In genomic region chr2:162265666-162266467, GRCh38 we compare ENCODE assay signal across 16 cellular contexts. TPM values are rescaled to one million over a fixed set of nuclear protein-coding genes. Genes with fewer than 3 reads are reported as not detected.
DNase-seq lines count a peak whose midpoint lies in the region; ATAC-seq, FAIRE-seq and TF ChIP-seq lines count a peak whose summit lies in the region.
"Had no signal": no experiment of that assay in that cellular context is flagged by ENCODE, and none has a peak within 500 bp of the region (broad histone marks: within the 10 kb centered on the region; RNA-seq: fewer than 3 reads in every experiment).

No MANE protein-coding gene starts in this region.

- peak overlapping the region; percentile 8 for H3K27ac Mint-ChIP-seq in activated CD8-positive, alpha-beta memory T cell treated with anti-CD3 and anti-CD28 coated beads, Interleukin-2, amount 10 ng/mL, durations not matched to agents 7 days and 5 days
- H3K27ac Mint-ChIP-seq in astrocyte (ENCODE audit: unreplicated experiment) (peak overlapping the region; percentile 55), mesothelial cell of epicardium (no peak overlapping the region)

- H3K4me3 Mint-ChIP-seq in activated CD8-positive, alpha-beta memory T cell treated with anti-CD3 and anti-CD28 coated beads, Interleukin-2, amount 10 ng/mL, durations not matched to agents 7 days and 5 days: no peak overlapping the region
- H3K4me3 Mint-ChIP-seq in astrocyte (ENCODE audit: unreplicated experiment): peak overlapping the region; percentile 22
- no peak overlapping the region for H3K4me3 Mint-ChIP-seq in mesothelial cell of epicardium
- H3K4me3 Mint-ChIP-seq: CD8-positive, alpha-beta memory T cell had no signal

- no peaks in the 10 kb centered on the region for H3K27me3 ChIP-seq in astrocyte (ENCODE audit: insufficient read depth, low read length)
- H3K27me3 ChIP-seq in mesenchymal stem cell (ENCODE audit: control insufficient read depth in 1 of 2, insufficient read depth in 1 of 2, low read length in 2 of 2): no peaks in the 10 kb centered on the region
- H3K27me3 ChIP-seq: BLaER1 had no signal

- H3K79me1 ChIP-seq in mesenchymal stem cell (replicated peaks; ENCODE audit: low read length, poor library complexity, severe bottlenecking): no peaks in the 10 kb centered on the region

- H3K23ac ChIP-seq in mesenchymal stem cell (ENCODE audit: low read length in 2 of 2): no peak overlapping the region

- H3K27ac ChIP-seq in astrocyte (ENCODE audit: low read depth, low read length): no peak overlapping the region
- H3K27ac ChIP-seq in mesenchymal stem cell (ENCODE audit: low read length, poor library complexity, severe bottlenecking): no peak overlapping the region
- H3K27ac ChIP-seq: BLaER1, PC-9 had no signal

- 87% methylated on average over 5 of the region's 7 CpGs for WGBS in mesenchymal stem cell

- H3K36me3 ChIP-seq in astrocyte (ENCODE audit: insufficient read depth, low read length) (no peaks in the 10 kb centered on the region), mesenchymal stem cell (ENCODE audit: control insufficient read depth in 1 of 2, insufficient read depth in 2 of 2, low read depth in 1 of 2, low read length in 2 of 2) (peaks cover 0 to 3% of the 10 kb centered on the region in 2 experiments)

- no peak overlapping the region for H2AK5ac ChIP-seq in mesenchymal stem cell (ENCODE audit: low read length, severe bottlenecking)

- H3K4me3 ChIP-seq in astrocyte (ENCODE audit: insufficient read depth, low read depth, low read length) (no peak overlapping the region), mesenchymal stem cell (ENCODE audit: insufficient read depth in 1 of 2, low read depth in 1 of 2, low read length in 2 of 2) (no peak overlapping the region)
- H3K4me3 ChIP-seq: BLaER1, PC-9 had no signal

- H3K14ac ChIP-seq in mesenchymal stem cell (ENCODE audit: low read length in 2 of 2): peak overlapping the region in 1 of 2 experiments; percentile 74

- H3K4me2 ChIP-seq in astrocyte (ENCODE audit: low read length): no peak overlapping the region
- H3K4me2 ChIP-seq in mesenchymal stem cell (ENCODE audit: low read length, poor library complexity, severe bottlenecking): no peak overlapping the region
- H3K4me2 ChIP-seq: BLaER1, PC-9 had no signal

- H3K4me1 ChIP-seq in astrocyte (ENCODE audit: insufficient read depth, low read length): peaks cover 12% of the 10 kb centered on the region
- peaks cover 4% of the 10 kb centered on the region for H3K4me1 ChIP-seq in mesenchymal stem cell (ENCODE audit: control insufficient read depth, insufficient read depth, low read depth, low read length)

- no peaks in the 10 kb centered on the region for H3K9me3 Mint-ChIP-seq in activated CD8-positive, alpha-beta memory T cell treated with anti-CD3 and anti-CD28 coated beads, Interleukin-2, amount 10 ng/mL, durations not matched to agents 7 days and 5 days (ENCODE audit: low read depth)
- H3K9me3 Mint-ChIP-seq in astrocyte (ENCODE audit: unreplicated experiment) (no peaks in the 10 kb centered on the region), mesothelial cell of epicardium (peaks cover 5% of the 10 kb centered on the region)
- H3K9me3 Mint-ChIP-seq: CD8-positive, alpha-beta memory T cell had no signal

- H3K27me3 Mint-ChIP-seq in activated CD8-positive, alpha-beta memory T cell treated with anti-CD3 and anti-CD28 coated beads, Interleukin-2, amount 10 ng/mL, durations not matched to agents 7 days and 5 days: no peaks in the 10 kb centered on the region
- H3K27me3 Mint-ChIP-seq in astrocyte (ENCODE audit: low read depth, unreplicated experiment) (no peaks in the 10 kb centered on the region), mesothelial cell of epicardium (ENCODE audit: low read depth) (no peaks in the 10 kb centered on the region)
- H3K27me3 Mint-ChIP-seq: CD8-positive, alpha-beta memory T cell had no signal

- H3K9ac ChIP-seq in astrocyte (ENCODE audit: low read length) (no peak overlapping the region), mesenchymal stem cell (ENCODE audit: low read length) (peak overlapping the region; percentile 21)
- H3K9ac ChIP-seq: BLaER1 had no signal

- no peaks in the 10 kb centered on the region for H3K9me3 ChIP-seq in astrocyte (ENCODE audit: insufficient read depth, low read depth, low read length)
- no peaks in the 10 kb centered on the region for H3K9me3 ChIP-seq in mesenchymal stem cell (ENCODE audit: control insufficient read depth, low read length)
- H3K9me3 ChIP-seq: BLaER1 had no signal

- peaks cover 58% of the 10 kb centered on the region for H3K36me3 Mint-ChIP-seq in activated CD8-positive, alpha-beta memory T cell treated with anti-CD3 and anti-CD28 coated beads, Interleukin-2, amount 10 ng/mL, durations not matched to agents 7 days and 5 days
- H3K36me3 Mint-ChIP-seq in astrocyte (ENCODE audit: low read depth, unreplicated experiment) (peaks cover 27% of the 10 kb centered on the region), mesothelial cell of epicardium (peaks cover 4% of the 10 kb centered on the region)

- ATAC-seq in activated CD8-positive, alpha-beta memory T cell treated with anti-CD3 and anti-CD28 coated beads, Interleukin-2, amount 10 ng/mL, durations not matched to agents 7 days and 5 days: no peak
- no peak for ATAC-seq in GM19455 (IDR thresholded peaks at IDR 0.05; ENCODE audit: unreplicated experiment)

- DNase-seq in activated CD8-positive, alpha-beta memory T cell treated with anti-CD3 and anti-CD28 coated beads, Interleukin-2, amount 10 ng/mL, durations not matched to agents 7 days and 5 days: no peak
- DNase-seq in activated CD8-positive, alpha-beta memory T cell treated with anti-CD3 and anti-CD28 coated beads for 24 hours: no peak
- DNase-seq in astrocyte (ENCODE audit: low read depth) (peak; percentile 36), mesenchymal stem cell (no peak), superior temporal gyrus (ENCODE audit: extremely low spot score) (peak; percentile 49), mesothelial cell of epicardium (ENCODE audit: low spot score in 2 of 2, unreplicated experiment in 2 of 2) (no peak), NCI-H345 (lab: John Stamatoyannopoulos, UW) (no peak)
- DNase-seq: 8988T; CD8-positive, alpha-beta memory T cell; DMS153; HCEC 1CT; IMR-90; NCI-H2081 treated with DMSO at 0.1 percent for 48 hours; PC-9 had no signal

- H4K91ac ChIP-seq in mesenchymal stem cell (ENCODE audit: low read length): no peak overlapping the region

- TF ChIP-seq CTCF in astrocyte (IDR thresholded peaks at IDR 0.05; ENCODE audit: insufficient read depth, low read depth, low read length) (no peak), mesothelial cell of epicardium (IDR thresholded peaks at IDR 0.05; ENCODE audit: unreplicated experiment) (no peak)

- no peaks in the 10 kb centered on the region for H4K20me1 ChIP-seq in astrocyte (ENCODE audit: insufficient read depth, low read length)
- H4K20me1 ChIP-seq: BLaER1 had no signal

- H3K79me2 ChIP-seq in astrocyte (ENCODE audit: insufficient read depth, low read length): no peaks in the 10 kb centered on the region

- CTCF ChIA-PET in activated CD8-positive, alpha-beta memory T cell treated with anti-CD3 and anti-CD28 coated beads, Interleukin-2, amount 10 ng/mL, durations not matched to agents 7 days and 5 days (lab: Charles Lee): no interaction called here

- no peak for FAIRE-seq in astrocyte (lab: Jason Lieb, UNC)

- no peak overlapping the region for H3K18ac ChIP-seq in mesenchymal stem cell (ENCODE audit: low read depth in 1 of 2, low read length in 2 of 2)

- no peak overlapping the region for H2BK12ac ChIP-seq in mesenchymal stem cell (ENCODE audit: low read length in 2 of 2)

- peaks cover 16% of the 10 kb centered on the region for H3K4me1 Mint-ChIP-seq in activated CD8-positive, alpha-beta memory T cell treated with anti-CD3 and anti-CD28 coated beads, Interleukin-2, amount 10 ng/mL, durations not matched to agents 7 days and 5 days
- H3K4me1 Mint-ChIP-seq in astrocyte (ENCODE audit: low read depth, unreplicated experiment) (peaks cover 25% of the 10 kb centered on the region), mesothelial cell of epicardium (no peaks in the 10 kb centered on the region)

- no peak overlapping the region for H3K4ac ChIP-seq in mesenchymal stem cell (ENCODE audit: low read depth in 1 of 2, low read length in 2 of 2)

- no peak overlapping the region for H2BK5ac ChIP-seq in mesenchymal stem cell (ENCODE audit: low read depth, low read length, poor library complexity, severe bottlenecking)

- no peak overlapping the region for H2BK15ac ChIP-seq in mesenchymal stem cell (ENCODE audit: low read depth, poor library complexity, severe bottlenecking)

- no peak overlapping the region for H2BK120ac ChIP-seq in mesenchymal stem cell (ENCODE audit: low read depth, low read length)

- H2AFZ ChIP-seq in astrocyte (ENCODE audit: low read depth, low read length) (no peak overlapping the region), mesenchymal stem cell (ENCODE audit: low read depth, low read length) (peak overlapping the region; percentile 36)
- H2AFZ ChIP-seq: PC-9 had no signal

- no peak overlapping the region for H4K8ac ChIP-seq in mesenchymal stem cell (ENCODE audit: low read length)

RNA-seq across cellular contexts. Expression of gene FAP, which starts 22.6 kb away (rescaled TPM):
- under 1 TPM in 1 of 2 experiments, not detected in 1; 0.23 TPM for total RNA-seq in activated CD8-positive, alpha-beta memory T cell treated with anti-CD3 and anti-CD28 coated beads, Interleukin-2, amount 10 ng/mL, durations not matched to agents 7 days and 5 days
- total RNA-seq in astrocyte: 0.96 and 1.3 TPM in 2 replicates
- polyA plus RNA-seq in mesenchymal stem cell (2013, experiment 1 of 2): 13.0 TPM
- polyA plus RNA-seq in mesenchymal stem cell (2013, experiment 2 of 2): 17.5 TPM
- 47.1 to 59.6 TPM (median 50.5 TPM) in 3 replicates for total RNA-seq in mesothelial cell of epicardium
- total RNA-seq: CD8-positive, alpha-beta memory T cell; PC-9 had no signal
- polyA plus RNA-seq: CD8-positive, alpha-beta memory T cell had no signal

RNA-seq across cellular contexts. Expression of gene IFIH1, which starts 52.6 kb away (rescaled TPM):
- 10 to 100 TPM; 66.8 to 90.0 TPM for total RNA-seq in activated CD8-positive, alpha-beta memory T cell treated with anti-CD3 and anti-CD28 coated beads, Interleukin-2, amount 10 ng/mL, durations not matched to agents 7 days and 5 days
- 62.3 and 70.5 TPM in 2 replicates for total RNA-seq in astrocyte
- 4.5 TPM for polyA plus RNA-seq in mesenchymal stem cell (2013, experiment 1 of 2)
- polyA plus RNA-seq in mesenchymal stem cell (2013, experiment 2 of 2): 4.3 TPM
- 8.4 to 10.7 TPM (median 9.3 TPM) in 3 replicates for total RNA-seq in mesothelial cell of epicardium

Comparison
In these comparisons a context has a peak if more than half of its experiments do, and no peak if none do; other contexts are left out.
1. DNase-seq: peak in astrocyte (single experiment) and superior temporal gyrus (single experiment); none in activated CD8-positive, alpha-beta memory T cell treated with anti-CD3 and anti-CD28 coated beads, Interleukin-2, amount 10 ng/mL, durations not matched to agents 7 days and 5 days (single experiment), activated CD8-positive, alpha-beta memory T cell treated with anti-CD3 and anti-CD28 coated beads for 24 hours (single experiment), mesenchymal stem cell (single experiment), mesothelial cell of epicardium (0 of 2) and NCI-H345 (single experiment).
2. RNA of gene FAP, which starts 22.6 kb away (total RNA-seq): 47.1 to 59.6 TPM in mesothelial cell of epicardium; 0.96 to 1.3 TPM in astrocyte and 0.23 TPM in activated CD8-positive, alpha-beta memory T cell treated with anti-CD3 and anti-CD28 coated beads, Interleukin-2, amount 10 ng/mL, durations not matched to agents 7 days and 5 days; every median in the first group is over 10 times any median in the second.